Comparison of ENCODE assay signal across 21 cellular contexts in the genomic region with DNA sequence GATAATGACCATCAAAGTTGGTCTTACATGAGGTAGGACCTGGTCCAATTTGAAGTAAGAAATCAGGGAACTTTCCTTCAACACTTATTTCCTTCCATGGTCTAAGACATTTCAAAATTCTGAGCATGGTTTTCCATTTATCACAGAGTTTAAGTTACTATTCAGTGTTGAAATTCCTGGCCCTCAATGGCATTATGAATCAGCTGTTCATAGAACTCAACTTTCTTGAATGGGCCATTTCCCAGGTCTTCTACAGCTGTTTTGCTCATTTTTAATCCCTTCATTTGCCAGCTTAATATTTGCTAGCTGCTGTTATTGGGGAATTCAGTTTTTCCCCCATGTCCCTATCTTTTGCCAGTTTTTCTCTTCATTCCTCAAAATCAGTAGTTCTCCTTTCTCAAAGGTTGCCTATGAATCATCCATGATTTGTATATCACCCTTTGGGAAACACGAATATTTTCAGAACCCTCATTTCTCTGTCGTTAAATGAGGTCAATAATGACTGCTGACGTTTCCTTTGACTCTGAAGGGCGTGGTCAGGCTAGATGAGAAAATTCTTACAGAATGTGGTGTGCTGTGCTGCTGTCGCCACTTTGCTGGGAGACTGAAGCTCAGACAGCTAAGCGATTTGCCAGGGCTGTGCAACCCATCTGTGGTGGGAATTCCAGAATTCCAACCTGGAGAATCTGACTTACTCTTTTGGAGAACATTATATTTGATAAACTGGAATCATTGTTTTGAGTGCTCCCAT.
DNase-seq lines count a peak whose midpoint lies in the region; TF ChIP-seq lines count a peak whose summit lies in the region.
"Had no signal": no experiment of that assay in that cellular context is flagged by ENCODE, and none has a peak within 500 bp of the region (broad histone marks: within the 10 kb centered on the region; RNA-seq: fewer than 3 reads in every experiment).

No MANE protein-coding gene starts in this region.

- DNase-seq in HS-27A (ENCODE audit: low read depth): peak; percentile 65
- DNase-seq in adipocyte (ENCODE audit: low read depth): no peak
- peak; percentile 82 for DNase-seq in fibroblast of the aortic adventitia (ENCODE audit: low read depth)
- DNase-seq in activated CD4-positive, CD25-positive, alpha-beta regulatory T cell treated with anti-CD3 and anti-CD28 coated beads, Interleukin-2, amount 50 U/mL, for 72 hours: no peak
- DNase-seq in T-helper 2 cell: no peak
- DNase-seq in epidermal melanocyte (ENCODE audit: insufficient read length, low spot score): no peak
- DNase-seq: activated CD4-positive, alpha-beta T cell treated with anti-CD3 and anti-CD28 coated beads for 4 hours; BE2C; DMS79 treated with DMSO at 0.1 percent for 48 hours; foreskin melanocyte; hypothalamus; kidney; NCI-H1105 treated with DMSO at 0.1 percent for 48 hours; NCI-H2081 treated with DMSO at 0.1 percent for 48 hours; NCI-H446 treated with DMSO at 0.1 percent for 48 hours; NK-92 treated with Interleukin-12 subunit alpha and Interleukin-12 subunit beta, amount 100 ng/mL, for 24 hours; stimulated activated CD4-positive, alpha-beta T cell treated with anti-CD3 and anti-CD28 coated beads, Interleukin-4, amount 100 ng/mL, for 1 hour; stimulated activated naive CD4-positive, alpha-beta T cell; T-helper 1 cell had no signal

- H3K4me3 ChIP-seq in adipocyte (ENCODE audit: low read length) (peak overlapping the region; percentile 0), fibroblast of the aortic adventitia (ENCODE audit: low read depth, low read length) (no peak overlapping the region), skeletal muscle satellite cell (ENCODE audit: low read length) (no peak overlapping the region)
- H3K4me3 ChIP-seq: ascending aorta had no signal

- H3K4me2 ChIP-seq in skeletal muscle satellite cell (ENCODE audit: low read length): no peak overlapping the region

- H3K9ac ChIP-seq in adipocyte (ENCODE audit: low read length) (no peak overlapping the region), skeletal muscle satellite cell (ENCODE audit: low read depth, low read length) (peak overlapping the region; percentile 21)

- H3K36me3 ChIP-seq in adipocyte (ENCODE audit: control insufficient read depth, insufficient read depth, low read length, severe bottlenecking) (no peaks in the 10 kb centered on the region), skeletal muscle satellite cell (ENCODE audit: insufficient read depth, low read length) (no peaks in the 10 kb centered on the region)
- H3K36me3 ChIP-seq: ascending aorta, BE2C had no signal

- H3K9me3 ChIP-seq in adipocyte (ENCODE audit: control insufficient read depth, low read length): no peaks in the 10 kb centered on the region
- H3K9me3 ChIP-seq in skeletal muscle satellite cell (replicated peaks; ENCODE audit: low read length): no peaks in the 10 kb centered on the region
- H3K9me3 ChIP-seq: ascending aorta, BE2C had no signal

- H3K4me1 ChIP-seq in adipocyte (ENCODE audit: control insufficient read depth, insufficient read depth, low read length) (peaks cover 11% of the 10 kb centered on the region), skeletal muscle satellite cell (ENCODE audit: control insufficient read depth, insufficient read depth, low read length) (no peaks in the 10 kb centered on the region)
- H3K4me1 ChIP-seq: ascending aorta, BE2C had no signal

- no peaks in the 10 kb centered on the region for H3K27me3 ChIP-seq in adipocyte (replicated peaks; ENCODE audit: control insufficient read depth, insufficient read depth, low read length)
- H3K27me3 ChIP-seq in skeletal muscle satellite cell (ENCODE audit: control insufficient read depth, insufficient read depth, low read length): no peaks in the 10 kb centered on the region
- H3K27me3 ChIP-seq: ascending aorta, BE2C had no signal

- no peak for TF ChIP-seq CTCF in fibroblast of the aortic adventitia (IDR thresholded peaks at IDR 0.05; ENCODE audit: insufficient read depth, low read length)

Comparison
In these comparisons a context has a peak if more than half of its experiments do, and no peak if none do; other contexts are left out.
1. DNase-seq: peak in HS-27A (single experiment) and fibroblast of the aortic adventitia (single experiment); none in adipocyte (single experiment), activated CD4-positive, CD25-positive, alpha-beta regulatory T cell treated with anti-CD3 and anti-CD28 coated beads, Interleukin-2, amount 50 U/mL, for 72 hours (single experiment), T-helper 2 cell (0 of 5) and epidermal melanocyte (single experiment).